In genomic region chr10:4825456-4825867, GRCh38 we compare ENCODE assay signal across 9 cellular contexts. TPM values are rescaled to one million over a fixed set of nuclear protein-coding genes. Genes with fewer than 3 reads are reported as not detected.
A peak's percentile ranks its signal among the peaks of the same experiment; 100 is the strongest.
DNase-seq lines count a peak whose midpoint lies in the region; ATAC-seq and TF ChIP-seq lines count a peak whose summit lies in the region.
"Had no signal": no experiment of that assay in that cellular context is flagged by ENCODE, and none has a peak within 500 bp of the region (broad histone marks: within the 10 kb centered on the region; RNA-seq: fewer than 3 reads in every experiment).

No MANE protein-coding gene starts in this region.

- no peak for ATAC-seq in HG02610 (IDR thresholded peaks at IDR 0.05; ENCODE audit: unreplicated experiment)

- TF ChIP-seq CTCF in left ventricle myocardium inferior (IDR thresholded peaks at IDR 0.05; ENCODE audit: borderline replicate concordance) (no peak), nephron progenitor cell (IDR thresholded peaks at IDR 0.05) (no peak), uterus (IDR thresholded peaks at IDR 0.05) (no peak)

- peaks cover 38% of the 10 kb centered on the region for H3K4me1 Mint-ChIP-seq in dendritic cell treated with granulocyte-macrophage colony-stimulating factor and Interleukin-4, amounts not matched to agents 40 ng/mL and 50 ng/mL, for 4 days (ENCODE audit: low read depth)
- peaks cover 27% of the 10 kb centered on the region for H3K4me1 Mint-ChIP-seq in nephron progenitor cell

- H3K9me3 ChIP-seq in left ventricle myocardium inferior (replicated peaks) (no peaks in the 10 kb centered on the region), uterus (no peaks in the 10 kb centered on the region)

- H3K4me3 ChIP-seq in left ventricle myocardium inferior (peak overlapping the region; percentile 77), uterus (peak overlapping the region in 1 of 2 donors; percentile 26)

- H3K36me3 ChIP-seq in left ventricle myocardium inferior (peaks cover under 1% of the 10 kb centered on the region), uterus (no peaks in the 10 kb centered on the region)

- no peak for TF ChIP-seq POLR2A in uterus (IDR thresholded peaks at IDR 0.05)

- peaks cover 7% of the 10 kb centered on the region for H3K36me3 Mint-ChIP-seq in dendritic cell treated with granulocyte-macrophage colony-stimulating factor and Interleukin-4, amounts not matched to agents 40 ng/mL and 50 ng/mL, for 4 days (ENCODE audit: low read depth)
- H3K36me3 Mint-ChIP-seq in nephron progenitor cell (ENCODE audit: low read depth): no peaks in the 10 kb centered on the region

- peaks cover 24% of the 10 kb centered on the region for H3K27me3 Mint-ChIP-seq in dendritic cell treated with granulocyte-macrophage colony-stimulating factor and Interleukin-4, amounts not matched to agents 40 ng/mL and 50 ng/mL, for 4 days
- H3K27me3 Mint-ChIP-seq in nephron progenitor cell (ENCODE audit: low read depth, poor library complexity): peaks cover 5% of the 10 kb centered on the region

- DNase-seq in left ventricle myocardium inferior (no peak), cardiac septum (ENCODE audit: low spot score) (no peak), nephron progenitor cell (no peak), uterus (no peak), germinal center (ENCODE audit: low spot score) (no peak), mesenteric fat pad (ENCODE audit: low spot score) (no peak)
- DNase-seq: NCI-H1048 had no signal

- H3K27ac ChIP-seq in left ventricle myocardium inferior (replicated peaks): peak overlapping the region; percentile 97
- H3K27ac ChIP-seq in uterus: peak overlapping the region; percentile 88 to 94

- H3K9me3 Mint-ChIP-seq in dendritic cell treated with granulocyte-macrophage colony-stimulating factor and Interleukin-4, amounts not matched to agents 40 ng/mL and 50 ng/mL, for 4 days: peaks cover 6% of the 10 kb centered on the region
- H3K9me3 Mint-ChIP-seq in nephron progenitor cell: peaks cover 30% of the 10 kb centered on the region

- peak overlapping the region; percentile 94 for H3K27ac Mint-ChIP-seq in dendritic cell treated with granulocyte-macrophage colony-stimulating factor and Interleukin-4, amounts not matched to agents 40 ng/mL and 50 ng/mL, for 4 days
- H3K27ac Mint-ChIP-seq in nephron progenitor cell: no peak overlapping the region

- H3K4me1 ChIP-seq in left ventricle myocardium inferior (peaks cover 21% of the 10 kb centered on the region), uterus (no peaks in the 10 kb centered on the region)

- H3K27me3 ChIP-seq in left ventricle myocardium inferior (ENCODE audit: low read depth) (no peaks in the 10 kb centered on the region), uterus (no peaks in the 10 kb centered on the region)

- H3K4me3 Mint-ChIP-seq in dendritic cell treated with granulocyte-macrophage colony-stimulating factor and Interleukin-4, amounts not matched to agents 40 ng/mL and 50 ng/mL, for 4 days: peak overlapping the region; percentile 74
- peak overlapping the region; percentile 54 for H3K4me3 Mint-ChIP-seq in nephron progenitor cell

- intact Hi-C loops in left ventricle myocardium inferior (cut with micrococcal nuclease) (no loop called here), cardiac septum (cut with DNase I) (no loop called here), uterus (cut with DNase I; ENCODE audit: low total_unique reads) (no loop called here)
- intact Hi-C loops in dendritic cell treated with granulocyte-macrophage colony-stimulating factor and Interleukin-4, amounts not matched to agents 40 ng/mL and 50 ng/mL, for 4 days (cut with micrococcal nuclease): loop anchor here (10.0 kb wide), 3 partner anchors 459 to 799 kb away; partner anchors contain the start of gene NET1

RNA-seq across cellular contexts. Expression of gene AKR1E2, which starts 0.5 kb away (rescaled TPM):
- total RNA-seq in left ventricle myocardium inferior (5.9 TPM), cardiac septum (7.6 TPM), uterus (10 to 100 TPM in 3 of 4 donors, 1 to 10 TPM in 1; 1.8 to 31.3 (median 16.1) TPM), mesenteric fat pad (9.2 TPM)
